Comparison of ENCODE assay signal across 8 cellular contexts in genomic region chr17:40062347-40063033, GRCh38. TPM values are rescaled to one million over a fixed set of nuclear protein-coding genes. Genes with fewer than 3 reads are reported as not detected.
A peak's percentile ranks its signal among the peaks of the same experiment; 100 is the strongest.
DNase-seq lines count a peak whose midpoint lies in the region; ATAC-seq and TF ChIP-seq lines count a peak whose summit lies in the region.

Gene THRA (plus strand): TSS chr17:40062965. CDS start chr17:40074489, 11,524 bp downstream.

- H3K36me3 Mint-ChIP-seq in activated T-cell treated with anti-CD3 and anti-CD28 coated beads, Interleukin-2, amount 50 U/mL, for 24 hours (ENCODE audit: low read depth): no peaks in the 10 kb centered on the region
- no peaks in the 10 kb centered on the region for H3K36me3 Mint-ChIP-seq in stimulated activated naive B cell treated with anti-CD40 and anti-IgM and Interleukin-4, amounts not matched to agents 10 μg/mL and 1 μg/mL and 100 μg/mL, for 72 hours

- H3K27me3 Mint-ChIP-seq in activated T-cell treated with anti-CD3 and anti-CD28 coated beads, Interleukin-2, amount 50 U/mL, for 24 hours: no peaks in the 10 kb centered on the region
- H3K27me3 Mint-ChIP-seq in stimulated activated naive B cell treated with anti-CD40 and anti-IgM and Interleukin-4, amounts not matched to agents 10 μg/mL and 1 μg/mL and 100 μg/mL, for 72 hours: peaks cover 2 to 14% of the 10 kb centered on the region in 2 donors

- peak within 1 kb of the TSS; percentile 85 for H3K4me3 Mint-ChIP-seq in activated T-cell treated with anti-CD3 and anti-CD28 coated beads, Interleukin-2, amount 50 U/mL, for 24 hours
- peak within 1 kb of the TSS; percentile 81 to 86 for H3K4me3 Mint-ChIP-seq in stimulated activated naive B cell treated with anti-CD40 and anti-IgM and Interleukin-4, amounts not matched to agents 10 μg/mL and 1 μg/mL and 100 μg/mL, for 72 hours

- TF ChIP-seq CTCF in epithelial cell of proximal tubule (conservative IDR thresholded peaks at IDR 0.05; ENCODE audit: low read depth, low read length) (no peak), mucosa of descending colon (IDR thresholded peaks at IDR 0.05) (no peak)

- H3K4me1 ChIP-seq in mucosa of descending colon (ENCODE audit: low read depth): peaks cover 33% of the 10 kb centered on the region

- intact Hi-C loops in mucosa of descending colon (cut with DNase I, micrococcal nuclease): no loop called here

- peaks cover 44% of the 10 kb centered on the region for H3K4me1 Mint-ChIP-seq in activated T-cell treated with anti-CD3 and anti-CD28 coated beads, Interleukin-2, amount 50 U/mL, for 24 hours (ENCODE audit: low read depth)
- peaks cover 27 to 39% of the 10 kb centered on the region in 2 donors for H3K4me1 Mint-ChIP-seq in stimulated activated naive B cell treated with anti-CD40 and anti-IgM and Interleukin-4, amounts not matched to agents 10 μg/mL and 1 μg/mL and 100 μg/mL, for 72 hours

- peak within 1 kb of the TSS; percentile 84 for H3K27ac Mint-ChIP-seq in activated T-cell treated with anti-CD3 and anti-CD28 coated beads, Interleukin-2, amount 50 U/mL, for 24 hours
- H3K27ac Mint-ChIP-seq in stimulated activated naive B cell treated with anti-CD40 and anti-IgM and Interleukin-4, amounts not matched to agents 10 μg/mL and 1 μg/mL and 100 μg/mL, for 72 hours: peak within 1 kb of the TSS; percentile 59

- H3K9me3 Mint-ChIP-seq in activated T-cell treated with anti-CD3 and anti-CD28 coated beads, Interleukin-2, amount 50 U/mL, for 24 hours: no peaks in the 10 kb centered on the region
- H3K9me3 Mint-ChIP-seq in stimulated activated naive B cell treated with anti-CD40 and anti-IgM and Interleukin-4, amounts not matched to agents 10 μg/mL and 1 μg/mL and 100 μg/mL, for 72 hours: no peaks in the 10 kb centered on the region

- ATAC-seq in HG02623 (IDR thresholded peaks at IDR 0.05; ENCODE audit: unreplicated experiment) (peak; percentile 46), mucosa of descending colon (peak; percentile 85)
- ATAC-seq in stimulated activated naive B cell treated with anti-CD40 and anti-IgM and Interleukin-4, amounts not matched to agents 10 μg/mL and 1 μg/mL and 100 μg/mL, for 72 hours (replicated peaks): peak; percentile 87 to 89

- peak; percentile 94 for DNase-seq in GM03348 (ENCODE audit: low spot score)
- DNase-seq in NCI-H82 treated with DMSO at 0.1 percent for 48 hours (lab: John Stamatoyannopoulos, UW; ENCODE audit: unreplicated experiment): peak; percentile 27
- peak; percentile 81 for DNase-seq in activated T-cell treated with anti-CD3 and anti-CD28 coated beads, Interleukin-2, amount 50 U/mL, for 24 hours
- DNase-seq in epithelial cell of proximal tubule (ENCODE audit: low read depth): no peak
- DNase-seq in mucosa of descending colon: peak; percentile 77 to 84 (median 83)
- no peak for DNase-seq in stimulated activated naive B cell treated with anti-CD40 and anti-IgM and Interleukin-4, amounts not matched to agents 10 μg/mL and 1 μg/mL and 100 μg/mL, for 72 hours
- DNase-seq in epidermal melanocyte (ENCODE audit: insufficient read length, low spot score): no peak

- H3K9me3 ChIP-seq in mucosa of descending colon: no peaks in the 10 kb centered on the region

- H3K4me3 ChIP-seq in epithelial cell of proximal tubule (ENCODE audit: low read depth, low read length) (peak within 1 kb of the TSS; percentile 93), mucosa of descending colon (peak within 1 kb of the TSS; percentile 98)

- no peaks in the 10 kb centered on the region for H3K36me3 ChIP-seq in mucosa of descending colon (ENCODE audit: low read depth)

RNA-seq across cellular contexts. Expression of gene THRA, which starts in this region (rescaled TPM):
- 3.8 and 5.4 TPM in 2 replicates for total RNA-seq in epithelial cell of proximal tubule
- 100 to 1,000 TPM in 1 of 3 donors, 10 to 100 TPM in 2; 56.8 to 114 (median 60.0) TPM for total RNA-seq in mucosa of descending colon

Comparison
In these comparisons a context has a peak if more than half of its experiments do, and no peak if none do; other contexts are left out.
1. DNase-seq: peak in GM03348 (single experiment), NCI-H82 treated with DMSO at 0.1 percent for 48 hours (single experiment), activated T-cell treated with anti-CD3 and anti-CD28 coated beads, Interleukin-2, amount 50 U/mL, for 24 hours (single experiment) and mucosa of descending colon (3 of 3); none in epithelial cell of proximal tubule (single experiment), stimulated activated naive B cell treated with anti-CD40 and anti-IgM and Interleukin-4, amounts not matched to agents 10 μg/mL and 1 μg/mL and 100 μg/mL, for 72 hours (single experiment) and epidermal melanocyte (single experiment).
2. Peak in every context shown above with its lines, with median percentiles within 50 percentile points of each other: ATAC-seq.